8 cellular contexts compared by ENCODE assay signal in the genomic region with DNA sequence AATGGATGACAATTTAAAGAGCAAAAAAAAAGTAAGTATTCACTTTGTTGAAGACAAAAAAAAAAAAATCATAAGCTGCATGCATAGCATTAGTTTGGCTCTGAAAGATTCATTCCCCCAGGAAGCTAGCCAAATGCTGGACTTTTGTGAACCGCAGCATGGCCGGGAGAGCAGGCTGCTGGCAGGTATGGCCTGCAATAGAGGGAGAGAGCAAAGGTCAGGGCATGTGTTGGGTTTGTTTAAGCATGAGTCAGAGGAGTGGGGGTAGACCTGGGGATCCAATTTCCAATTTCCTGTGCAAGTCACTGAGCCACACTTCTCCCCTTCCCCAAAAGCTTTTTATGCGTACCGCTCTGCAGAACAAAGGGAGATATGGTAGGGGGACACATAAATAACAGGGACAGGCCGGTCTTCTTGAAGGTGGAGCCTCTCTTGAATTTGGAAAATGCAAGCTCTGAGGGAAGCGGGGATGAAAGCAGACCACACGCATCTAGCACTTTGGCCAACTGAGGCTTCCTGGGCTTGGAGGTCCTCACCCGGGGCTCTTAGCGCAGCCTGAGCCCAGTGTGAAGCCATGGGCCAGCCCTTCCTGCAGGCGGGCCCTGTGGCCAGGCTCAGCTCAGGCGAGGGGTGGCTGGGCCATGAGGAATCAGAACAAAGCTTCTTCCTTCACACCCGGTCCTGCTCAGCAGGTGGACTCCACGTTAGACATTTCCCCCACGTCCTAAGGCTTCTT.
DNase-seq lines count a peak whose midpoint lies in the region; ATAC-seq, FAIRE-seq and TF ChIP-seq lines count a peak whose summit lies in the region.

No MANE protein-coding gene starts in this region.

- intact Hi-C loops in A673 (cut with micrococcal nuclease; ENCODE audit: unreplicated experiment) = no loop called here

- BruUV-seq in A673 (replicated peaks; lab: Mats Ljungman, UMichigan) = no TSS peak

- FAIRE-seq in small intestine (lab: Jason Lieb, UNC) = no peak

- no peaks in the 10 kb centered on the region for H3K9me3 ChIP-seq in A673 (ENCODE audit: low read depth, low read length, poor library complexity, severe bottlenecking)
- H3K9me3 ChIP-seq in HEK293 (ENCODE audit: control insufficient read depth, insufficient read depth, low read depth, low read length) = no peaks in the 10 kb centered on the region
- no peaks in the 10 kb centered on the region for H3K9me3 ChIP-seq in small intestine (ENCODE audit: control insufficient read depth, low read depth)

- 20 to 59% (median 44%) methylated on average over 14 of the region's 14 CpGs for WGBS in small intestine, 3 donors

- DNase-seq in A673 (ENCODE audit: low spot score) = no peak
- peak; percentile 70 for DNase-seq in SKM-1 (lab: John Stamatoyannopoulos, UW; ENCODE audit: unreplicated experiment)
- DNase-seq in foreskin fibroblast = peak; percentile 84 to 89
- peak; percentile 97 for DNase-seq in small intestine
- no peak for DNase-seq in NOMO-1 treated with DMSO at 0.1 percent for 48 hours (lab: John Stamatoyannopoulos, UW; ENCODE audit: unreplicated experiment)
- DNase-seq in KG1 (lab: John Stamatoyannopoulos, UW) = no peak

- H3K27ac ChIP-seq in A673 (ENCODE audit: low read depth, low read length, poor library complexity, severe bottlenecking) (peak overlapping the region; percentile 37), HEK293 (ENCODE audit: extremely low read depth, low read depth, low read length) (peak overlapping the region; percentile 65), small intestine (ENCODE audit: low read depth in 1 of 2, low read length in 1 of 2) (peak overlapping the region; percentile 87 to 97)

- CTCF ChIA-PET in A673 (lab: Charles Lee) = no interaction called here
- CTCF ChIA-PET in HEK293 (lab: Yijun Ruan, JAX) = interaction anchor here (0.5 to 3.2 kb wide), 9 partner anchors 14 to 609 kb away, joined by 3 to 10 read pairs (median 3); no protein-coding TSS in a partner anchor

- H3K4me3 ChIP-seq in A673 (ENCODE audit: low read depth, low read length, poor library complexity, severe bottlenecking) (no peak overlapping the region), HEK293 (ENCODE audit: low read depth, low read length) (no peak overlapping the region), foreskin fibroblast (ENCODE audit: low read depth in 1 of 2, low read length in 2 of 2) (no peak overlapping the region), small intestine (ENCODE audit: low read depth in 1 of 2, low read length in 2 of 2) (no peak overlapping the region)

- ATAC-seq in GM19035 (IDR thresholded peaks at IDR 0.05; ENCODE audit: unreplicated experiment) = no peak

- TF ChIP-seq CTCF in A673 (conservative IDR thresholded peaks at IDR 0.05; ENCODE audit: low read depth, low read length) (no peak), HEK293 (tag by site-specific recombination; IDR thresholded peaks at IDR 0.05) (no peak), foreskin fibroblast (IDR thresholded peaks at IDR 0.05; ENCODE audit: low read depth, low read length) (no peak)

- H3K27me3 ChIP-seq in A673 (replicated peaks; ENCODE audit: insufficient read depth, low read depth, low read length, poor library complexity) (no peaks in the 10 kb centered on the region), small intestine (ENCODE audit: control insufficient read depth in 2 of 2, insufficient read depth in 2 of 2, low read length in 2 of 2) (no peaks in the 10 kb centered on the region)

- POLR2A ChIA-PET in A673 (lab: Charles Lee; ENCODE audit: low non-redundant PET) (no interaction called here), HEK293 (lab: Yijun Ruan, JAX) (interaction anchor here (0.6 to 1.9 kb wide), 8 partner anchors 18 to 346 kb away, joined by 3 to 11 read pairs (median 3); no protein-coding TSS in a partner anchor)

- H3K36me3 ChIP-seq in A673 (ENCODE audit: insufficient read depth, low read length, poor library complexity, severe bottlenecking) (no peaks in the 10 kb centered on the region), HEK293 (ENCODE audit: control insufficient read depth in 2 of 2, insufficient read depth in 1 of 2, low read length in 2 of 2) (no peaks in the 10 kb centered on the region), small intestine (ENCODE audit: control insufficient read depth in 2 of 2, insufficient read depth in 2 of 2, low read length in 2 of 2) (no peaks in the 10 kb centered on the region)

- H3K4me1 ChIP-seq in A673 (ENCODE audit: insufficient read depth, low read length, poor library complexity, severe bottlenecking) (peaks cover 5% of the 10 kb centered on the region), HEK293 (ENCODE audit: control insufficient read depth, insufficient read depth, low read length) (peaks cover 28% of the 10 kb centered on the region), small intestine (ENCODE audit: control insufficient read depth in 2 of 2, insufficient read depth in 1 of 2, low read depth in 1 of 2, low read length in 1 of 2) (peaks cover 17 to 23% of the 10 kb centered on the region in 2 donors)

TF ChIP-seq in HEK293, 187 proteins besides CTCF, POLR2A, EP300 and RAD21 (continues in another document):
- TF ChIP-seq, protein P1, sequence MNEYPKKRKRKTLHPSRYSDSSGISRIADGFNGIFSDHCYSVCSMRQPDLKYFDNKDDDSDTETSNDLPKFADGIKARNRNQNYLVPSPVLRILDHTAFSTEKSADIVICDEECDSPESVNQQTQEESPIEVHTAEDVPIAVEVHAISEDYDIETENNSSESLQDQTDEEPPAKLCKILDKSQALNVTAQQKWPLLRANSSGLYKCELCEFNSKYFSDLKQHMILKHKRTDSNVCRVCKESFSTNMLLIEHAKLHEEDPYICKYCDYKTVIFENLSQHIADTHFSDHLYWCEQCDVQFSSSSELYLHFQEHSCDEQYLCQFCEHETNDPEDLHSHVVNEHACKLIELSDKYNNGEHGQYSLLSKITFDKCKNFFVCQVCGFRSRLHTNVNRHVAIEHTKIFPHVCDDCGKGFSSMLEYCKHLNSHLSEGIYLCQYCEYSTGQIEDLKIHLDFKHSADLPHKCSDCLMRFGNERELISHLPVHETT (tag by site-specific recombination; IDR thresholded peaks at IDR 0.05) = 0 out of 2 replicates have a peak, but pooled peaks have one; percentile 60
- TF ChIP-seq ZNF48 (tag by site-specific recombination; IDR thresholded peaks at IDR 0.05) (no peak), ZNF121 (tag by site-specific recombination; IDR thresholded peaks at IDR 0.05) (no peak), ZFHX2 (tag by site-specific recombination; conservative IDR thresholded peaks at IDR 0.05) (peak; percentile 60), ZEB2 (tag by site-specific recombination; IDR thresholded peaks at IDR 0.05) (peak; percentile 58), ZNF335 (tag by site-specific recombination; conservative IDR thresholded peaks at IDR 0.05) (peak; percentile 19; the same call in 1 of the 2 replicates), ZNF133 (tag by site-specific recombination; IDR thresholded peaks at IDR 0.05) (no peak), ZNF274 (IDR thresholded peaks at IDR 0.05; ENCODE audit: low read length) (no peak), ZNF274 (tag by site-specific recombination; IDR thresholded peaks at IDR 0.05; ENCODE audit: borderline replicate concordance) (no peak), TCF7L2 (IDR thresholded peaks at IDR 0.05; ENCODE audit: borderline replicate concordance, low read depth, low read length) (peak; percentile 97), ZNF16 (tag by site-specific recombination; IDR thresholded peaks at IDR 0.05; ENCODE audit: low read depth) (peak; percentile 35; the same call in 1 of the 2 replicates)
- TF ChIP-seq, protein P2, sequence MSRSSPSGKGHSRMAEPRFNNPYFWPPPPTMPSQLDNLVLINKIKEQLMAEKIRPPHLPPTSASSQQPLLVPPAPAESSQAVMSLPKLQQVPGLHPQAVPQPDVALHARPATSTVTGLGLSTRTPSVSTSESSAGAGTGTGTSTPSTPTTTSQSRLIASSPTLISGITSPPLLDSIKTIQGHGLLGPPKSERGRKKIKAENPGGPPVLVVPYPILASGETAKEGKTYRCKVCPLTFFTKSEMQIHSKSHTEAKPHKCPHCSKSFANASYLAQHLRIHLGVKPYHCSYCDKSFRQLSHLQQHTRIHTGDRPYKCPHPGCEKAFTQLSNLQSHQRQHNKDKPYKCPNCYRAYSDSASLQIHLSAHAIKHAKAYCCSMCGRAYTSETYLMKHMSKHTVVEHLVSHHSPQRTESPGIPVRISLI (tag by site-specific recombination; IDR thresholded peaks at IDR 0.05) = 0 out of 2 replicates have a peak, but pooled peaks have one; percentile 49
- TF ChIP-seq, protein P3, sequence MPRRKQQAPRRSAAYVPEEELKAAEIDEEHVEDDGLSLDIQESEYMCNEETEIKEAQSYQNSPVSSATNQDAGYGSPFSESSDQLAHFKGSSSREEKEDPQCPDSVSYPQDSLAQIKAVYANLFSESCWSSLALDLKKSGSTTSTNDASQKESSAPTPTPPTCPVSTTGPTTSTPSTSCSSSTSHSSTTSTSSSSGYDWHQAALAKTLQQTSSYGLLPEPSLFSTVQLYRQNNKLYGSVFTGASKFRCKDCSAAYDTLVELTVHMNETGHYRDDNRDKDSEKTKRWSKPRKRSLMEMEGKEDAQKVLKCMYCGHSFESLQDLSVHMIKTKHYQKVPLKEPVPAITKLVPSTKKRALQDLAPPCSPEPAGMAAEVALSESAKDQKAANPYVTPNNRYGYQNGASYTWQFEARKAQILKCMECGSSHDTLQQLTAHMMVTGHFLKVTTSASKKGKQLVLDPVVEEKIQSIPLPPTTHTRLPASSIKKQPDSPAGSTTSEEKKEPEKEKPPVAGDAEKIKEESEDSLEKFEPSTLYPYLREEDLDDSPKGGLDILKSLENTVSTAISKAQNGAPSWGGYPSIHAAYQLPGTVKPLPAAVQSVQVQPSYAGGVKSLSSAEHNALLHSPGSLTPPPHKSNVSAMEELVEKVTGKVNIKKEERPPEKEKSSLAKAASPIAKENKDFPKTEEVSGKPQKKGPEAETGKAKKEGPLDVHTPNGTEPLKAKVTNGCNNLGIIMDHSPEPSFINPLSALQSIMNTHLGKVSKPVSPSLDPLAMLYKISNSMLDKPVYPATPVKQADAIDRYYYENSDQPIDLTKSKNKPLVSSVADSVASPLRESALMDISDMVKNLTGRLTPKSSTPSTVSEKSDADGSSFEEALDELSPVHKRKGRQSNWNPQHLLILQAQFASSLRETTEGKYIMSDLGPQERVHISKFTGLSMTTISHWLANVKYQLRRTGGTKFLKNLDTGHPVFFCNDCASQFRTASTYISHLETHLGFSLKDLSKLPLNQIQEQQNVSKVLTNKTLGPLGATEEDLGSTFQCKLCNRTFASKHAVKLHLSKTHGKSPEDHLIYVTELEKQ (tag by site-specific recombination; IDR thresholded peaks at IDR 0.05; ENCODE audit: borderline replicate concordance) = peak; percentile 58; the same call in 1 of the 2 replicates

Comparison
In these comparisons a context has a peak if more than half of its experiments do, and no peak if none do; other contexts are left out.
1. DNase-seq: peak in SKM-1 (single experiment), foreskin fibroblast (2 of 2) and small intestine (single experiment); none in A673 (single experiment), NOMO-1 treated with DMSO at 0.1 percent for 48 hours (single experiment) and KG1 (single experiment).
2. H3K27ac ChIP-seq: peak in every context shown above with its lines; median percentile 92 in small intestine; 65 in HEK293; 37 in A673.